In the genomic region with DNA sequence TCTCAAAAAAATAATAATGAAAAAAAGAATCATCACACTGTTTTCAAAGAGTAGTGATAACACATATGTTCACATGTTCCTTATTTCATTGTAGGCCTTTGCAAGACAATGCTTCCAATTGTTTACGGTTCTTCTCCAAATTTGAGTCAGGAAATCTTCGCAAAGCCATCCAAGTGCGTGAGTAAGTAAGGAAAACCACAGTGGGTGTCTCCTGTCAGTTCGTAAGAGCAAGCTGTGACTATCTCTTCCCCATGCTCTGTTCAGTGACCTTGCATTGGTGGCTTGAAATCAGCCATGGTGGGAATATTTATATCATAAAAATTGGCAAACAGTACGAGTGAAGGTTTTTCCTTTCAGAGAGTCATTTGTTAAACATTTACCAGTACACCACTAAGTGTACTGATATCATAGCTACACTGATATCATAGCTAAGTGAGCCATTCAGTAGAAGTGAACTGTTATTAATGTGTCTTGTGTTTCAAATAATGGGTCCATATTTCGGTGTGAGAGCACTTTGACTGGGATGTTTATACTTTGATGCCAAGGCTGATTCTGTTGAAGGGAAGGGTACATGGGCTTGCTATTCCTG, we compare ENCODE assay signal across 29 cellular contexts.
"Had no signal": no experiment of that assay in that cellular context is flagged by ENCODE, and none has a peak within 500 bp of the region (broad histone marks: within the 10 kb centered on the region; RNA-seq: fewer than 3 reads in every experiment).

No MANE protein-coding gene starts in this region.

- FAIRE-seq: colon had no signal

- H3K4me3 ChIP-seq: ascending aorta, esophagus squamous epithelium, gastroesophageal sphincter, heart right ventricle had no signal

- H3K4me1 ChIP-seq: ascending aorta, esophagus squamous epithelium, gastroesophageal sphincter, heart right ventricle had no signal

- H3K9me3 Mint-ChIP-seq: activated CD4-positive, alpha-beta memory T cell treated with anti-CD3 and anti-CD28 coated beads for 36 hours; activated CD4-positive, alpha-beta T cell treated with anti-CD3 and anti-CD28 coated beads, Interleukin-2, amount 10 ng/mL, durations not matched to agents 24 days and 14 days; activated naive CD4-positive, alpha-beta T cell treated with anti-CD3 and anti-CD28 coated beads for 36 hours; activated naive CD4-positive, alpha-beta T cell treated with anti-CD3 and anti-CD28 coated beads, Interleukin-2, amount 50 U/mL, for 24 hours; activated naive CD8-positive, alpha-beta T cell treated with anti-CD3 and anti-CD28 coated beads, Interleukin-2, amount 10 ng/mL, durations not matched to agents 7 days and 5 days; activated T-helper 1 cell treated with anti-CD3 and anti-CD28 coated beads, Interleukin-12 subunit alpha, Interleukin-12 subunit beta, Interleukin-2, Interleukin-4 antibody, amounts not matched to agents 30 ng/mL and 10 ng/mL and 1 ng/mL, durations not matched to agents 14 hours and 24 hours and 36 hours; activated T-helper 2 cell treated with anti-CD3 and anti-CD28 coated beads, Interferon-gamma antibody, Interleukin-2, Interleukin-4, amounts not matched to agents 10 μg/mL and 5 μg/mL and 100 μg/mL, durations not matched to agents 14 hours and 24 hours and 36 hours; central memory CD8-positive, alpha-beta T cell; effector memory CD8-positive, alpha-beta T cell had no signal

- ATAC-seq: activated CD4-positive, alpha-beta T cell treated with anti-CD3 and anti-CD28 coated beads for 36 hours; activated CD8-positive, alpha-beta memory T cell treated with anti-CD3 and anti-CD28 coated beads, Interleukin-2, amount 10 ng/mL, durations not matched to agents 7 days and 5 days; activated CD8-positive, alpha-beta T cell treated with anti-CD3 and anti-CD28 coated beads, Interleukin-2, amount 10 ng/mL, durations not matched to agents 7 days and 5 days; effector memory CD8-positive, alpha-beta T cell; gastroesophageal sphincter; heart right ventricle had no signal

- H3K27ac Mint-ChIP-seq: activated CD4-positive, alpha-beta memory T cell treated with anti-CD3 and anti-CD28 coated beads for 36 hours; activated CD4-positive, alpha-beta T cell treated with anti-CD3 and anti-CD28 coated beads for 36 hours; activated CD4-positive, alpha-beta T cell treated with anti-CD3 and anti-CD28 coated beads, Interleukin-2, amount 10 ng/mL, durations not matched to agents 24 days and 14 days; activated CD8-positive, alpha-beta memory T cell treated with anti-CD3 and anti-CD28 coated beads, Interleukin-2, amount 10 ng/mL, durations not matched to agents 7 days and 5 days; activated CD8-positive, alpha-beta T cell treated with anti-CD3 and anti-CD28 coated beads, Interleukin-2, amount 10 ng/mL, durations not matched to agents 7 days and 5 days; activated naive CD4-positive, alpha-beta T cell treated with anti-CD3 and anti-CD28 coated beads for 36 hours; activated naive CD4-positive, alpha-beta T cell treated with anti-CD3 and anti-CD28 coated beads, Interleukin-2, amount 50 U/mL, for 24 hours; activated naive CD8-positive, alpha-beta T cell treated with anti-CD3 and anti-CD28 coated beads, Interleukin-2, amount 10 ng/mL, durations not matched to agents 7 days and 5 days; activated T-helper 1 cell treated with anti-CD3 and anti-CD28 coated beads, Interleukin-12 subunit alpha, Interleukin-12 subunit beta, Interleukin-2, Interleukin-4 antibody, amounts not matched to agents 30 ng/mL and 10 ng/mL and 1 ng/mL, durations not matched to agents 14 hours and 24 hours and 36 hours; activated T-helper 2 cell treated with anti-CD3 and anti-CD28 coated beads, Interferon-gamma antibody, Interleukin-2, Interleukin-4, amounts not matched to agents 10 μg/mL and 5 μg/mL and 100 μg/mL, durations not matched to agents 14 hours and 24 hours and 36 hours; effector memory CD8-positive, alpha-beta T cell had no signal

- H3K36me3 Mint-ChIP-seq: activated CD4-positive, alpha-beta memory T cell treated with anti-CD3 and anti-CD28 coated beads for 36 hours; activated CD8-positive, alpha-beta memory T cell treated with anti-CD3 and anti-CD28 coated beads, Interleukin-2, amount 10 ng/mL, durations not matched to agents 7 days and 5 days; activated naive CD4-positive, alpha-beta T cell treated with anti-CD3 and anti-CD28 coated beads, Interleukin-2, amount 50 U/mL, for 24 hours; activated naive CD8-positive, alpha-beta T cell treated with anti-CD3 and anti-CD28 coated beads, Interleukin-2, amount 10 ng/mL, durations not matched to agents 7 days and 5 days had no signal

- H3K4me3 Mint-ChIP-seq: activated CD4-positive, alpha-beta memory T cell treated with anti-CD3 and anti-CD28 coated beads for 36 hours; activated CD4-positive, alpha-beta T cell treated with anti-CD3 and anti-CD28 coated beads for 36 hours; activated CD4-positive, alpha-beta T cell treated with anti-CD3 and anti-CD28 coated beads, Interleukin-2, amount 10 ng/mL, durations not matched to agents 24 days and 14 days; activated CD8-positive, alpha-beta memory T cell treated with anti-CD3 and anti-CD28 coated beads, Interleukin-2, amount 10 ng/mL, durations not matched to agents 7 days and 5 days; activated CD8-positive, alpha-beta T cell treated with anti-CD3 and anti-CD28 coated beads, Interleukin-2, amount 10 ng/mL, durations not matched to agents 7 days and 5 days; activated naive CD4-positive, alpha-beta T cell treated with anti-CD3 and anti-CD28 coated beads for 36 hours; activated naive CD4-positive, alpha-beta T cell treated with anti-CD3 and anti-CD28 coated beads, Interleukin-2, amount 50 U/mL, for 24 hours; activated naive CD8-positive, alpha-beta T cell treated with anti-CD3 and anti-CD28 coated beads, Interleukin-2, amount 10 ng/mL, durations not matched to agents 7 days and 5 days; activated T-helper 1 cell treated with anti-CD3 and anti-CD28 coated beads, Interleukin-12 subunit alpha, Interleukin-12 subunit beta, Interleukin-2, Interleukin-4 antibody, amounts not matched to agents 30 ng/mL and 10 ng/mL and 1 ng/mL, durations not matched to agents 14 hours and 24 hours and 36 hours; central memory CD8-positive, alpha-beta T cell; effector memory CD8-positive, alpha-beta T cell had no signal

- H3K27me3 Mint-ChIP-seq: activated CD4-positive, alpha-beta memory T cell treated with anti-CD3 and anti-CD28 coated beads for 36 hours; activated CD4-positive, alpha-beta T cell treated with anti-CD3 and anti-CD28 coated beads, Interleukin-2, amount 10 ng/mL, durations not matched to agents 24 days and 14 days; activated naive CD8-positive, alpha-beta T cell treated with anti-CD3 and anti-CD28 coated beads, Interleukin-2, amount 10 ng/mL, durations not matched to agents 7 days and 5 days had no signal

- H3K4me1 Mint-ChIP-seq: activated CD4-positive, alpha-beta T cell treated with anti-CD3 and anti-CD28 coated beads for 36 hours; activated CD4-positive, alpha-beta T cell treated with anti-CD3 and anti-CD28 coated beads, Interleukin-2, amount 10 ng/mL, durations not matched to agents 24 days and 14 days; activated CD8-positive, alpha-beta memory T cell treated with anti-CD3 and anti-CD28 coated beads, Interleukin-2, amount 10 ng/mL, durations not matched to agents 7 days and 5 days; activated naive CD4-positive, alpha-beta T cell treated with anti-CD3 and anti-CD28 coated beads, Interleukin-2, amount 50 U/mL, for 24 hours; activated naive CD8-positive, alpha-beta T cell treated with anti-CD3 and anti-CD28 coated beads, Interleukin-2, amount 10 ng/mL, durations not matched to agents 7 days and 5 days; central memory CD8-positive, alpha-beta T cell had no signal

- H3K36me3 ChIP-seq: ascending aorta, brain microvascular endothelial cell, esophagus squamous epithelium, gastroesophageal sphincter, heart right ventricle had no signal

- H3K27me3 ChIP-seq: ascending aorta, brain microvascular endothelial cell, gastroesophageal sphincter had no signal

- H3K9me3 ChIP-seq: ascending aorta, esophagus squamous epithelium, gastroesophageal sphincter had no signal

- H3K27ac ChIP-seq: ascending aorta, brain microvascular endothelial cell, esophagus squamous epithelium, gastroesophageal sphincter, heart right ventricle had no signal

- DNase-seq: activated CD4-positive, alpha-beta memory T cell treated with anti-CD3 and anti-CD28 coated beads for 36 hours; activated CD4-positive, alpha-beta T cell treated with anti-CD3 and anti-CD28 coated beads for 36 hours; activated CD4-positive, alpha-beta T cell treated with anti-CD3 and anti-CD28 coated beads, Interleukin-2, amount 10 ng/mL, durations not matched to agents 24 days and 14 days; activated CD4-positive, CD25-positive, alpha-beta regulatory T cell; activated CD4-positive, CD25-positive, alpha-beta regulatory T cell treated with anti-CD3 and anti-CD28 coated beads, Interleukin-2, amount 50 U/mL, for 72 hours; activated CD8-positive, alpha-beta memory T cell treated with anti-CD3 and anti-CD28 coated beads, Interleukin-2, amount 10 ng/mL, durations not matched to agents 7 days and 5 days; activated CD8-positive, alpha-beta memory T cell treated with anti-CD3 and anti-CD28 coated beads, Interleukin-2, amount 50 U/mL, for 4 hours; activated CD8-positive, alpha-beta T cell treated with anti-CD3 and anti-CD28 coated beads, Interleukin-2, amount 10 ng/mL, durations not matched to agents 7 days and 5 days; activated effector memory CD4-positive, alpha-beta T cell treated with anti-CD3 and anti-CD28 coated beads, Interleukin-2, amount 50 U/mL, for 16 hours; activated naive CD4-positive, alpha-beta T cell treated with anti-CD3 and anti-CD28 coated beads for 36 hours; activated naive CD8-positive, alpha-beta T cell treated with anti-CD3 and anti-CD28 coated beads, Interleukin-2, amount 10 ng/mL, durations not matched to agents 7 days and 5 days; activated T-cell treated with anti-CD3 and anti-CD28 coated beads, Interleukin-2, amount 50 U/mL, for 1 hour; activated T-cell treated with anti-CD3 and anti-CD28 coated beads, Interleukin-2, amount 50 U/mL, for 48 hours; brain microvascular endothelial cell; cortex of kidney; dermis blood vessel endothelial cell; effector CD4-positive, alpha-beta T cell; effector memory CD8-positive, alpha-beta T cell; esophagus squamous epithelium; foreskin melanocyte; heart right ventricle; T-helper 2 cell had no signal
